25 cellular contexts compared by ENCODE assay signal in genomic region chr12:636632-637031, GRCh38. TPM values are rescaled to one million over a fixed set of nuclear protein-coding genes. Genes with fewer than 3 reads are reported as not detected.
A peak's percentile ranks its signal among the peaks of the same experiment; 100 is the strongest.
DNase-seq lines count a peak whose midpoint lies in the region; ATAC-seq and TF ChIP-seq lines count a peak whose summit lies in the region.
"Had no signal": no experiment of that assay in that cellular context is flagged by ENCODE, and none has a peak within 500 bp of the region (broad histone marks: within the 10 kb centered on the region; RNA-seq: fewer than 3 reads in every experiment).

No MANE protein-coding gene starts in this region.

- POLR2A ChIA-PET in CD4-positive, alpha-beta memory T cell (lab: Charles Lee; ENCODE audit: partially characterized antibody): no interaction called here

- H3K9me3 ChIP-seq in CD4-positive, alpha-beta memory T cell (ENCODE audit: control insufficient read depth in 1 of 2, low read length in 2 of 2): no peaks in the 10 kb centered on the region
- H3K9me3 ChIP-seq in left lung: no peaks in the 10 kb centered on the region
- no peaks in the 10 kb centered on the region for H3K9me3 ChIP-seq in osteoblast (ENCODE audit: low read depth, low read length)
- H3K9me3 ChIP-seq: MG63, pancreas, right lobe of liver, uterus had no signal

- no peak overlapping the region for H2AFZ ChIP-seq in osteoblast (ENCODE audit: low read length)

- H3K27ac Mint-ChIP-seq in CD4-positive, alpha-beta memory T cell: peak overlapping the region in 5 of 7 donors; percentile 13 to 74 (median 54)
- peak overlapping the region; percentile 3 to 85 (median 20) for H3K27ac Mint-ChIP-seq in IgD-negative memory B cell
- peak overlapping the region; percentile 93 for H3K27ac Mint-ChIP-seq in stimulated activated naive B cell treated with anti-CD40 and anti-IgM and Interleukin-4, amounts not matched to agents 10 μg/mL and 1 μg/mL and 100 μg/mL, for 72 hours
- H3K27ac Mint-ChIP-seq: activated naive CD4-positive, alpha-beta T cell treated with anti-CD3 and anti-CD28 coated beads for 36 hours; WTC11 had no signal

- no peak overlapping the region for H3K4me3 Mint-ChIP-seq in CD4-positive, alpha-beta memory T cell
- H3K4me3 Mint-ChIP-seq in IgD-negative memory B cell: peak overlapping the region in 3 of 4 donors; percentile 5 to 24 (median 24)
- peak overlapping the region; percentile 23 to 48 for H3K4me3 Mint-ChIP-seq in stimulated activated naive B cell treated with anti-CD40 and anti-IgM and Interleukin-4, amounts not matched to agents 10 μg/mL and 1 μg/mL and 100 μg/mL, for 72 hours
- H3K4me3 Mint-ChIP-seq: activated naive CD4-positive, alpha-beta T cell treated with anti-CD3 and anti-CD28 coated beads for 36 hours; activated T-cell treated with anti-CD3 and anti-CD28 coated beads, Interleukin-2, amount 50 U/mL, for 4 hours; naive thymus-derived CD8-positive, alpha-beta T cell; WTC11 had no signal

- no peaks in the 10 kb centered on the region for H3K27me3 Mint-ChIP-seq in CD4-positive, alpha-beta memory T cell
- no peaks in the 10 kb centered on the region for H3K27me3 Mint-ChIP-seq in IgD-negative memory B cell
- H3K27me3 Mint-ChIP-seq in stimulated activated naive B cell treated with anti-CD40 and anti-IgM and Interleukin-4, amounts not matched to agents 10 μg/mL and 1 μg/mL and 100 μg/mL, for 72 hours: no peaks in the 10 kb centered on the region
- H3K27me3 Mint-ChIP-seq: naive thymus-derived CD8-positive, alpha-beta T cell had no signal

- ATAC-seq in left lung (no peak), HG02938 (IDR thresholded peaks at IDR 0.05; ENCODE audit: unreplicated experiment) (no peak)
- ATAC-seq in stimulated activated naive B cell treated with anti-CD40 and anti-IgM and Interleukin-4, amounts not matched to agents 10 μg/mL and 1 μg/mL and 100 μg/mL, for 72 hours (replicated peaks): peak; percentile 28 to 57
- ATAC-seq: activated T-cell treated with anti-CD3 and anti-CD28 coated beads, Interleukin-2, amount 50 U/mL, for 4 hours; left cardiac atrium; naive thymus-derived CD8-positive, alpha-beta T cell; pancreas; right lobe of liver; WTC11 had no signal

- intact Hi-C loops in CD4-positive, alpha-beta memory T cell (cut with micrococcal nuclease): no loop called here
- intact Hi-C loops in left lung (cut with DNase I): no loop called here

- peaks cover 44% of the 10 kb centered on the region for H3K4me1 ChIP-seq in CD4-positive, alpha-beta memory T cell (ENCODE audit: insufficient read depth, low read length)
- H3K4me1 ChIP-seq in left lung (peaks cover 18 to 92% of the 10 kb centered on the region in 2 donors), osteoblast (ENCODE audit: insufficient read depth, low read length) (peaks cover 15% of the 10 kb centered on the region)

- H3K4me2 ChIP-seq in osteoblast (ENCODE audit: insufficient read depth, low read length): no peak overlapping the region

- no peak overlapping the region for H3K4me3 ChIP-seq in CD4-positive, alpha-beta memory T cell (ENCODE audit: low read length in 2 of 2)
- no peak overlapping the region for H3K4me3 ChIP-seq in left lung
- H3K4me3 ChIP-seq in osteoblast (ENCODE audit: insufficient read depth, low read length): no peak overlapping the region
- H3K4me3 ChIP-seq: MG63, pancreas, right lobe of liver, uterus had no signal

- no peaks in the 10 kb centered on the region for H4K20me1 ChIP-seq in osteoblast (ENCODE audit: insufficient read depth, low read length)

- no peaks in the 10 kb centered on the region for H3K79me2 ChIP-seq in osteoblast (ENCODE audit: insufficient read depth, low read length)

- H3K4me1 Mint-ChIP-seq in CD4-positive, alpha-beta memory T cell: peaks cover 29 to 57% (median 39%) of the 10 kb centered on the region in 4 donors
- H3K4me1 Mint-ChIP-seq in IgD-negative memory B cell: peaks cover 31 to 44% (median 32%) of the 10 kb centered on the region in 3 donors
- peaks cover 43 to 69% of the 10 kb centered on the region in 2 donors for H3K4me1 Mint-ChIP-seq in stimulated activated naive B cell treated with anti-CD40 and anti-IgM and Interleukin-4, amounts not matched to agents 10 μg/mL and 1 μg/mL and 100 μg/mL, for 72 hours

- no peaks in the 10 kb centered on the region for H3K27me3 ChIP-seq in CD4-positive, alpha-beta memory T cell (ENCODE audit: insufficient read depth, low read length)
- H3K27me3 ChIP-seq in left lung (no peaks in the 10 kb centered on the region), osteoblast (ENCODE audit: insufficient read depth, low read length) (no peaks in the 10 kb centered on the region)
- H3K27me3 ChIP-seq: MG63, pancreas, right lobe of liver, uterus had no signal

- TF ChIP-seq CTCF in left lung (IDR thresholded peaks at IDR 0.05) (no peak), osteoblast (IDR thresholded peaks at IDR 0.05; ENCODE audit: extremely low read depth, low read depth, low read length) (no peak)

- no peaks in the 10 kb centered on the region for H3K36me3 ChIP-seq in CD4-positive, alpha-beta memory T cell (ENCODE audit: insufficient read depth, low read length)
- H3K36me3 ChIP-seq in left lung (no peaks in the 10 kb centered on the region), osteoblast (ENCODE audit: insufficient read depth, low read length) (no peaks in the 10 kb centered on the region)
- H3K36me3 ChIP-seq: MG63, pancreas, right lobe of liver, uterus had no signal

- no peak for DNase-seq in CD4-positive, alpha-beta memory T cell
- no peak for DNase-seq in left lung
- DNase-seq in stimulated activated naive B cell treated with anti-CD40 and anti-IgM and Interleukin-4, amounts not matched to agents 10 μg/mL and 1 μg/mL and 100 μg/mL, for 72 hours: no peak
- DNase-seq in NCI-H69 (lab: John Stamatoyannopoulos, UW): no peak
- no peak for DNase-seq in osteoblast (ENCODE audit: insufficient read length, low spot score, missing footprints)
- DNase-seq: activated naive CD4-positive, alpha-beta T cell treated with anti-CD3 and anti-CD28 coated beads for 36 hours; activated T-cell treated with anti-CD3 and anti-CD28 coated beads, Interleukin-2, amount 50 U/mL, for 4 hours; anterior cingulate cortex; dermis blood vessel endothelial cell; DMS79 treated with DMSO at 0.1 percent for 48 hours; head of caudate nucleus; left cardiac atrium; MG63; naive thymus-derived CD8-positive, alpha-beta T cell; NCI-H1436 treated with DMSO at 0.1 percent for 48 hours; NCI-H524; pancreas; right lobe of liver; stimulated activated CD4-positive, alpha-beta T cell treated with anti-CD3 and anti-CD28 coated beads, Interleukin-15, amount 100 ng/mL, for 24 hours; substantia nigra; T-helper 9 cell; uterus had no signal

- CTCF ChIA-PET in CD4-positive, alpha-beta memory T cell (lab: Charles Lee; ENCODE audit: partially characterized antibody): interaction anchor here (1.2 kb wide), 1 partner anchor 179 kb away, joined by 5 read pairs; no protein-coding TSS in a partner anchor

- H3K36me3 Mint-ChIP-seq in CD4-positive, alpha-beta memory T cell: peaks cover 0 to 3% of the 10 kb centered on the region in 2 donors
- H3K36me3 Mint-ChIP-seq in IgD-negative memory B cell: peaks cover 4% of the 10 kb centered on the region
- H3K36me3 Mint-ChIP-seq in stimulated activated naive B cell treated with anti-CD40 and anti-IgM and Interleukin-4, amounts not matched to agents 10 μg/mL and 1 μg/mL and 100 μg/mL, for 72 hours: peaks cover 3 to 4% of the 10 kb centered on the region in 2 donors
- H3K36me3 Mint-ChIP-seq: naive thymus-derived CD8-positive, alpha-beta T cell; WTC11 had no signal

- no peaks in the 10 kb centered on the region for H3K9me3 Mint-ChIP-seq in CD4-positive, alpha-beta memory T cell
- H3K9me3 Mint-ChIP-seq in IgD-negative memory B cell: no peaks in the 10 kb centered on the region
- no peaks in the 10 kb centered on the region for H3K9me3 Mint-ChIP-seq in stimulated activated naive B cell treated with anti-CD40 and anti-IgM and Interleukin-4, amounts not matched to agents 10 μg/mL and 1 μg/mL and 100 μg/mL, for 72 hours
- H3K9me3 Mint-ChIP-seq: activated naive CD4-positive, alpha-beta T cell treated with anti-CD3 and anti-CD28 coated beads for 36 hours; activated T-cell treated with anti-CD3 and anti-CD28 coated beads, Interleukin-2, amount 50 U/mL, for 4 hours; naive thymus-derived CD8-positive, alpha-beta T cell; WTC11 had no signal

- no peak overlapping the region for H3K27ac ChIP-seq in CD4-positive, alpha-beta memory T cell (ENCODE audit: low read depth, low read length)
- H3K27ac ChIP-seq in left lung (peak overlapping the region; percentile 26 to 100), osteoblast (ENCODE audit: low read depth, low read length) (no peak overlapping the region)
- H3K27ac ChIP-seq: right lobe of liver, uterus had no signal

RNA-seq across cellular contexts. Expression of gene NINJ2, which starts 26.6 kb away (rescaled TPM):
- 1 to 10 TPM; 3.7 to 4.5 TPM for total RNA-seq in CD4-positive, alpha-beta memory T cell
- polyA plus RNA-seq in CD4-positive, alpha-beta memory T cell: 10 to 100 TPM; 25.5 to 30.3 TPM
- 15.8 TPM for polyA plus RNA-seq in IgD-negative memory B cell
- total RNA-seq in left lung (10 to 100 TPM; 13.0 to 18.0 TPM), osteoblast (2.9 and 5.8 TPM in 2 replicates)

Comparison
In these comparisons a context has a peak if more than half of its experiments do, and no peak if none do; other contexts are left out.
1. H3K27ac ChIP-seq: peak in left lung (2 of 2); none in CD4-positive, alpha-beta memory T cell (single experiment) and osteoblast (single experiment).
2. H3K27ac Mint-ChIP-seq: peak in every context shown above with its lines; median percentile 93 in stimulated activated naive B cell treated with anti-CD40 and anti-IgM and Interleukin-4, amounts not matched to agents 10 μg/mL and 1 μg/mL and 100 μg/mL, for 72 hours; 54 in CD4-positive, alpha-beta memory T cell; 20 in IgD-negative memory B cell.
3. H3K4me3 Mint-ChIP-seq: peak in IgD-negative memory B cell (3 of 4) and stimulated activated naive B cell treated with anti-CD40 and anti-IgM and Interleukin-4, amounts not matched to agents 10 μg/mL and 1 μg/mL and 100 μg/mL, for 72 hours (2 of 2); none in CD4-positive, alpha-beta memory T cell (0 of 8).
4. ATAC-seq: peak in stimulated activated naive B cell treated with anti-CD40 and anti-IgM and Interleukin-4, amounts not matched to agents 10 μg/mL and 1 μg/mL and 100 μg/mL, for 72 hours (2 of 2); none in left lung (single experiment) and HG02938 (single experiment).